In the genomic region with DNA sequence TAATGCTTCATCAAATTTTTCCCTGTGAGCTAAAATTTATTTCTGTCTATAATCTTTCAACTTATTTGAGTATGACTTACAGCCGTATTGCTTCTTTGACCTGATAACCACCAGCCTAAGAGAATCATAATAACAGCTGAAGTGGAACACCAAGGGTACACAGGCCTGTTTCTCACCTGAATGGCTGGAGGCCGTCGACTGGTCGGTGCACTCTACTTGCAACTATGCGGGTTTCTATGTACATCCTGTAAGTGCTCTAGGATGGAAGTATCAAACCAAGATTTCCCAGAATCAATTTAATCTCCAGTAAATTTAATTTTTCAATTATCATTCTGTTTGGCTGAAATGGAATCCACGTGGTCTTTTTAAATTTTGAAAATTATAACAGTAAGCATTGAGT, we compare ENCODE assay signal across 21 cellular contexts.
DNase-seq lines count a peak whose midpoint lies in the region.
"Had no signal": no experiment of that assay in that cellular context is flagged by ENCODE, and none has a peak within 500 bp of the region (broad histone marks: within the 10 kb centered on the region; RNA-seq: fewer than 3 reads in every experiment).

No MANE protein-coding gene starts in this region.

- DNase-seq in posterior vena cava (ENCODE audit: low spot score) (peak; percentile 69), NCI-H524 treated with DMSO at 0.1 percent for 48 hours (lab: John Stamatoyannopoulos, UW) (no peak)
- DNase-seq: 8988T; ACHN; AML-193; BE2C; C1 segment of cervical spinal cord; Caco-2; Calu3; CD4-positive, alpha-beta memory T cell; CD4-positive, alpha-beta T cell; CD4-positive, CD25-positive, alpha-beta regulatory T cell; CD8-positive, alpha-beta memory T cell; CD8-positive, alpha-beta T cell; COR-L47; DMS 273 treated with DMSO at 0.1 percent for 48 hours; DMS153; DMS79; DMS79 treated with DMSO at 0.1 percent for 48 hours; DND-41; EL had no signal

- intact Hi-C loops in posterior vena cava (cut with DNase I) = no loop called here
